ENCODE assay signal across 35 cellular contexts in genomic region chr20:61278296-61278695, GRCh38. TPM values are rescaled to one million over a fixed set of nuclear protein-coding genes. Genes with fewer than 3 reads are reported as not detected.
"Had no signal": no experiment of that assay in that cellular context is flagged by ENCODE, and none has a peak within 500 bp of the region (broad histone marks: within the 10 kb centered on the region; RNA-seq: fewer than 3 reads in every experiment).

No MANE protein-coding gene starts in this region.

- H3K27me3 ChIP-seq: MG63 had no signal

- H3K4me2 ChIP-seq: KMS-11 had no signal

- H3K36me3 ChIP-seq: MG63 had no signal

- H3K9me3 ChIP-seq: MG63 had no signal

- DNase-seq: Karpas-422, Kasumi-1, KG1, MG63, MM.1S, MV-4-11, NCI-H1048, NCI-H1092, NCI-H1092 treated with DMSO at 0.1 percent for 48 hours, NCI-H1105, NCI-H1105 treated with DMSO at 0.1 percent for 48 hours, NCI-H1417, NCI-H1417 treated with DMSO at 0.1 percent for 48 hours, NCI-H1436 treated with DMSO at 0.1 percent for 48 hours, NCI-H146, NCI-H1694, NCI-H1694 treated with DMSO at 0.1 percent for 48 hours, NCI-H187, NCI-H187 treated with DMSO at 0.1 percent for 48 hours, NCI-H1930, NCI-H2029, NCI-H2029 treated with DMSO at 0.1 percent for 48 hours, NCI-H2081, NCI-H2081 treated with DMSO at 0.1 percent for 48 hours, NCI-H2107, NCI-H2171, NCI-H2171 treated with DMSO at 0.1 percent for 48 hours, NCI-H2227 treated with DMSO at 0.1 percent for 48 hours, NCI-H226, NCI-H345, NCI-H446, NCI-H446 treated with DMSO at 0.1 percent for 48 hours, NCI-H510A had no signal

- H3K4me3 ChIP-seq: MG63 had no signal

- H3K27ac ChIP-seq: KMS-11 had no signal

RNA-seq across cellular contexts. Expression of gene CDH4, which starts 26.2 kb away (rescaled TPM):
- total RNA-seq: NCI-H460 had no signal
